Comparison of ENCODE assay signal across 10 cellular contexts in the genomic region with DNA sequence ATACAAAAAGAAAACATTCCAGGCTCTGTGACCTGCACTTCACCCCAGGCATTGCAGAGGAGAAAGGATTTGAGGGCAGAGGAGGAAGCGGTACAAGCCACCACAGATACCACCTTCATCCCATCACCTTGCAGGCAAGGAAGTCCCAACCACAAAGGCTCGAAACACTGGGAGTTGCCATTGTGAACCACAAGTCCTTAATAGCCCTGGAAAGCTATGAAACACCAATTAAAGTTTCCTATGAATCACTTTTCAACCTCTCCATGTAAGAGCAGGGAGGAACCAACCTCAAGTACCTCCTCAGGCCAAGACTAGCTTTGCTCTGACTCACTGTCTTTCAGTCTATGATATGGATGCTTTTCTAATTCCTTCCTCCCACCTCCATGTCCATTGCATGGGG. TPM values are rescaled to one million over a fixed set of nuclear protein-coding genes. Genes with fewer than 3 reads are reported as not detected.
A peak's percentile ranks its signal among the peaks of the same experiment; 100 is the strongest.
DNase-seq lines count a peak whose midpoint lies in the region; ATAC-seq and TF ChIP-seq lines count a peak whose summit lies in the region.
"Had no signal": no experiment of that assay in that cellular context is flagged by ENCODE, and none has a peak within 500 bp of the region (broad histone marks: within the 10 kb centered on the region; RNA-seq: fewer than 3 reads in every experiment).

No MANE protein-coding gene starts in this region.

- H4K91ac ChIP-seq in IMR-90 (ENCODE audit: insufficient read depth, low read depth, low read length), result no peak overlapping the region

- no peaks in the 10 kb centered on the region for H3K9me3 ChIP-seq in IMR-90 (ENCODE audit: control insufficient read depth, insufficient read depth, low read length)

- no peak overlapping the region for H3K4me3 ChIP-seq in IMR-90 (ENCODE audit: insufficient read depth, low read depth, low read length)
- H3K4me3 ChIP-seq in GM23338, result no peak overlapping the region

- H3K9me2 ChIP-seq in GM23338 (ENCODE audit: insufficient read depth), result no peaks in the 10 kb centered on the region

- no peaks in the 10 kb centered on the region for H3K79me1 ChIP-seq in IMR-90 (ENCODE audit: low read depth in 1 of 2, low read length in 2 of 2)

- in situ Hi-C loops in IMR-90 (cut with MboI; ENCODE audit: low sequenced_read_pairs), result no loop called here

- H3K27ac ChIP-seq in IMR-90 (ENCODE audit: insufficient read depth, low read length), result no peak overlapping the region
- H3K27ac ChIP-seq in GM23338 (ENCODE audit: low read depth), result no peak overlapping the region

- H3K56ac ChIP-seq in IMR-90 (ENCODE audit: extremely low read depth, insufficient read depth, low read length), result no peak overlapping the region

- H3K27me3 ChIP-seq in IMR-90 (ENCODE audit: control insufficient read depth, insufficient read depth, low read length), result peaks cover 3% of the 10 kb centered on the region
- H3K27me3 ChIP-seq in GM23338 (ENCODE audit: insufficient read depth), result no peaks in the 10 kb centered on the region

- H4K5ac ChIP-seq in IMR-90 (ENCODE audit: low read depth, low read length), result no peak overlapping the region

- H3K4ac ChIP-seq in IMR-90 (ENCODE audit: low read depth, low read length), result no peak overlapping the region

- intact Hi-C loops in IMR-90 (cut with micrococcal nuclease), result no loop called here

- no peaks in the 10 kb centered on the region for H3K9me1 ChIP-seq in IMR-90 (ENCODE audit: insufficient read depth, low read length)

- H3K18ac ChIP-seq in IMR-90 (ENCODE audit: low read depth, low read length), result no peak overlapping the region

- H3K79me2 ChIP-seq in GM23338 (replicated peaks; ENCODE audit: insufficient read depth), result peaks cover 61% of the 10 kb centered on the region

- no peak for TF ChIP-seq RAD21 in IMR-90 (IDR thresholded peaks at IDR 0.05; ENCODE audit: low read length)

- H2BK20ac ChIP-seq in IMR-90 (ENCODE audit: low read depth, low read length), result no peak overlapping the region

- DNase-seq in EH (ENCODE audit: low read depth), result peak; percentile 73
- DNase-seq in IMR-90, result peak; percentile 35
- DNase-seq in WTC11 (ENCODE audit: low spot score), result no peak
- no peak for DNase-seq in memory B cell (ENCODE audit: low spot score in 2 of 2)
- DNase-seq in GM23338 (ENCODE audit: low spot score), result no peak
- DNase-seq: activated T-cell treated with anti-CD3 and anti-CD28 coated beads for 4 hours, NCI-H345 had no signal

- no peaks in the 10 kb centered on the region for H3K9me3 Mint-ChIP-seq in WTC11
- H3K9me3 Mint-ChIP-seq in memory B cell, result no peaks in the 10 kb centered on the region
- H3K9me3 Mint-ChIP-seq in GM23338, result no peaks in the 10 kb centered on the region
- H3K9me3 Mint-ChIP-seq: nephron had no signal

- H3K4me3 Mint-ChIP-seq in WTC11, result no peak overlapping the region
- H3K4me3 Mint-ChIP-seq in memory B cell, result peak overlapping the region; percentile 28
- H3K4me3 Mint-ChIP-seq in GM23338, result no peak overlapping the region
- H3K4me3 Mint-ChIP-seq: nephron had no signal

- no peak for TF ChIP-seq POLR2A in IMR-90 (IDR thresholded peaks at IDR 0.05; ENCODE audit: low read depth, low read length)

- no peak overlapping the region for H2AK5ac ChIP-seq in IMR-90 (ENCODE audit: low read depth, low read length)

- H3K9ac ChIP-seq in IMR-90 (ENCODE audit: low read depth, low read length), result no peak overlapping the region

- H2BK15ac ChIP-seq in IMR-90 (ENCODE audit: low read depth, low read length), result no peak overlapping the region

- H4K20me1 ChIP-seq in IMR-90 (ENCODE audit: insufficient read depth, low read length) (no peaks in the 10 kb centered on the region), GM23338 (replicated peaks; ENCODE audit: insufficient read depth) (peaks cover 13% of the 10 kb centered on the region)

- no peak overlapping the region for H3K4me2 ChIP-seq in IMR-90 (ENCODE audit: low read depth, low read length)
- H3K4me2 ChIP-seq in GM23338, result no peak overlapping the region

- H3K27ac Mint-ChIP-seq in WTC11, result peak overlapping the region; percentile 12; the same call in 1 of the 2 replicates
- peak overlapping the region; percentile 95 for H3K27ac Mint-ChIP-seq in memory B cell
- H3K27ac Mint-ChIP-seq in GM23338, result no peak overlapping the region
- H3K27ac Mint-ChIP-seq: nephron had no signal

- ATAC-seq in IMR-90 (ENCODE audit: low read depth) (no peak; the same call in 1 of the 2 replicates), WTC11 (no peak), memory B cell (ENCODE audit: low read depth) (no peak), GM19395 (IDR thresholded peaks at IDR 0.05; ENCODE audit: unreplicated experiment) (no peak), GM21526 (IDR thresholded peaks at IDR 0.05; ENCODE audit: low FRiP score, unreplicated experiment) (no peak), GM23338 (no peak)

- H4K8ac ChIP-seq in IMR-90 (ENCODE audit: low read depth in 2 of 2, low read length in 2 of 2), result no peak overlapping the region

- H2BK5ac ChIP-seq in IMR-90 (ENCODE audit: low read depth, low read length, poor library complexity, severe bottlenecking), result no peak overlapping the region

- no peak overlapping the region for H2BK120ac ChIP-seq in IMR-90 (ENCODE audit: low read depth, low read length)

- H3K36me3 ChIP-seq in IMR-90 (ENCODE audit: control insufficient read depth, insufficient read depth, low read length) (no peaks in the 10 kb centered on the region), GM23338 (ENCODE audit: insufficient read depth) (no peaks in the 10 kb centered on the region)

- H3K4me1 Mint-ChIP-seq in WTC11 (peaks cover 5% of the 10 kb centered on the region), memory B cell (peaks cover 50% of the 10 kb centered on the region), GM23338 (peaks cover 5% of the 10 kb centered on the region; the same call in 2 of the 3 replicates)
- H3K4me1 Mint-ChIP-seq: nephron had no signal

- dilution Hi-C loops in IMR-90 (cut with HindIII; ENCODE audit: low sequenced_read_pairs, unreplicated experiment), result no loop called here

- TF ChIP-seq CTCF in IMR-90 (conservative IDR thresholded peaks at IDR 0.05; ENCODE audit: low read depth, low read length), result no peak
- no peak for TF ChIP-seq CTCF in WTC11 (IDR thresholded peaks at IDR 0.05)
- TF ChIP-seq CTCF in GM23338 (conservative IDR thresholded peaks at IDR 0.05; ENCODE audit: low read depth in 2 of 2), result no peak

- H3K36me3 Mint-ChIP-seq in WTC11 (peaks cover 8% of the 10 kb centered on the region), memory B cell (peaks cover 12% of the 10 kb centered on the region), GM23338 (ENCODE audit: low read depth) (peaks cover 9% of the 10 kb centered on the region; the same call in 2 of the 3 replicates)

- no peak overlapping the region for H2AK9ac ChIP-seq in IMR-90 (replicated peaks; ENCODE audit: low read depth, low read length, poor library complexity)

- H3K4me1 ChIP-seq in IMR-90 (ENCODE audit: control insufficient read depth, insufficient read depth, low read length) (peaks cover 2% of the 10 kb centered on the region; the same call in 1 of the 2 replicates), GM23338 (ENCODE audit: insufficient read depth) (peaks cover 3% of the 10 kb centered on the region; the same call in 1 of the 2 replicates)

- H3K14ac ChIP-seq in IMR-90 (replicated peaks; ENCODE audit: low read depth, low read length), result no peak overlapping the region

- POLR2A ChIA-PET in IMR-90 (lab: Charles Lee; ENCODE audit: unreplicated experiment) (no interaction called here), WTC11 (lab: Charles Lee) (no interaction called here)

- CTCF ChIA-PET in IMR-90 (lab: Yijun Ruan, JAX) (no interaction called here), WTC11 (lab: Charles Lee) (no interaction called here)

- no peak overlapping the region for H3K23ac ChIP-seq in IMR-90 (ENCODE audit: low read depth, low read length)

- H3F3A ChIP-seq in GM23338 (replicated peaks; ENCODE audit: low read depth), result no peaks in the 10 kb centered on the region

- H3K27me3 Mint-ChIP-seq in WTC11 (ENCODE audit: low read depth) (no peaks in the 10 kb centered on the region), memory B cell (no peaks in the 10 kb centered on the region), GM23338 (ENCODE audit: insufficient read depth, low read depth, poor library complexity) (peaks cover 2% of the 10 kb centered on the region)

- no CpG with 5 or more reads among the region's 2 CpGs for WGBS in IMR-90 (ENCODE audit: extremely low coverage in 2 of 2, insufficient read length in 1 of 2), 2 experiments

- H2AFZ ChIP-seq in IMR-90 (replicated peaks; ENCODE audit: low read length, poor library complexity) (no peak overlapping the region), GM23338 (no peak overlapping the region)

- BruUV-seq in IMR-90 (replicated peaks; lab: Mats Ljungman, UMichigan), result no TSS peak

TF ChIP-seq in IMR-90, 13 proteins besides CTCF, POLR2A, EP300 and RAD21 (continues in another document):
- TF ChIP-seq CEBPB (IDR thresholded peaks at IDR 0.05; ENCODE audit: low read depth, low read length) (no peak), NFE2L2 (IDR thresholded peaks at IDR 0.05; ENCODE audit: low read depth, low read length) (no peak), FOS (IDR thresholded peaks at IDR 0.05; ENCODE audit: low read depth, low read length) (no peak), RCOR1 (IDR thresholded peaks at IDR 0.05; ENCODE audit: insufficient replicate concordance, low read length) (no peak), MXI1 (IDR thresholded peaks at IDR 0.05; ENCODE audit: borderline replicate concordance, low read depth, low read length) (no peak)

TF ChIP-seq in WTC11, 78 proteins besides CTCF, POLR2A, EP300 and RAD21 (continues in another document):
- TF ChIP-seq HMGA2 (CRISPR knock-in tag; IDR thresholded peaks at IDR 0.05), result no peak

TF ChIP-seq in GM23338, 12 proteins besides CTCF, POLR2A, EP300 and RAD21 (continues in another document):
- TF ChIP-seq EZH2phosphoT487 (IDR thresholded peaks at IDR 0.05; ENCODE audit: unreplicated experiment), result no peak
- TF ChIP-seq, protein P1, sequence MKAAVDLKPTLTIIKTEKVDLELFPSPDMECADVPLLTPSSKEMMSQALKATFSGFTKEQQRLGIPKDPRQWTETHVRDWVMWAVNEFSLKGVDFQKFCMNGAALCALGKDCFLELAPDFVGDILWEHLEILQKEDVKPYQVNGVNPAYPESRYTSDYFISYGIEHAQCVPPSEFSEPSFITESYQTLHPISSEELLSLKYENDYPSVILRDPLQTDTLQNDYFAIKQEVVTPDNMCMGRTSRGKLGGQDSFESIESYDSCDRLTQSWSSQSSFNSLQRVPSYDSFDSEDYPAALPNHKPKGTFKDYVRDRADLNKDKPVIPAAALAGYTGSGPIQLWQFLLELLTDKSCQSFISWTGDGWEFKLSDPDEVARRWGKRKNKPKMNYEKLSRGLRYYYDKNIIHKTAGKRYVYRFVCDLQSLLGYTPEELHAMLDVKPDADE (IDR thresholded peaks at IDR 0.05), result no peak
- TF ChIP-seq JUNB (IDR thresholded peaks at IDR 0.05; ENCODE audit: unreplicated experiment), result no peak
- TF ChIP-seq POLR2AphosphoS5 (IDR thresholded peaks at IDR 0.05; ENCODE audit: low read depth), result no peak

RNA-seq across cellular contexts. Expression of a gene that starts 27.0 kb away (rescaled TPM):
- total RNA-seq in IMR-90 (2012; rRNA removed) (0.18 and 0.28 TPM in 2 replicates), WTC11 (2021) (28.0 to 29.6 TPM (median 29.4 TPM) in 3 replicates)
- polyA plus RNA-seq in IMR-90 (2012; rRNA removed) (0.17 and 0.26 TPM in 2 replicates), GM23338 (2016; fragmentation: Nextera tagmentation; extraction: Ambion mirVana) (5.3 and 5.8 TPM in 2 replicates)
- polyA plus RNA-seq in IMR-90 (2012; cell fraction: cytosol; rRNA removed), result 0.11 and 0.34 TPM in 2 replicates
- polyA plus RNA-seq in IMR-90 (2012; cell fraction: nucleus; rRNA removed; ENCODE audit: low replicate concordance), result 0.25 and 0.29 TPM in 2 replicates
- total RNA-seq in GM23338 (2014; rRNA removed; shearing (Covaris generic)), result 30.8 and 37.5 TPM in 2 replicates

Comparison
In these comparisons a context has a peak if more than half of its experiments do, and no peak if none do; other contexts are left out.
1. DNase-seq: peak in EH (single experiment) and IMR-90 (single experiment); none in WTC11 (single experiment), memory B cell (0 of 2) and GM23338 (single experiment).
2. RNA of a gene that starts 27.0 kb away (total RNA-seq): 30.8 to 37.5 TPM in GM23338 and 28.0 to 29.6 TPM in WTC11; 0.18 to 0.28 TPM in IMR-90; every median in the first group is over 10 times any median in the second.